ENCODE assay signal across 21 cellular contexts in genomic region chr2:154173164-154173563, GRCh38.
"Had no signal": no experiment of that assay in that cellular context is flagged by ENCODE, and none has a peak within 500 bp of the region (broad histone marks: within the 10 kb centered on the region; RNA-seq: fewer than 3 reads in every experiment).

No MANE protein-coding gene starts in this region.

- H3K27ac ChIP-seq: RWPE1 had no signal

- DNase-seq: KBM-7, MV-4-11, NCI-H1048, NCI-H1105, NCI-H1417, NCI-H1436 treated with DMSO at 0.1 percent for 48 hours, NCI-H1694, NCI-H187 treated with DMSO at 0.1 percent for 48 hours, NCI-H2029 treated with DMSO at 0.1 percent for 48 hours, NCI-H2107, NCI-H2171, NCI-H226, NCI-H446, NCI-H510A, NCI-H524 treated with DMSO at 0.1 percent for 48 hours, NCI-H69, NCI-H774, SHP77, SK-N-SH, SW 1271 had no signal

- H3K9me3 ChIP-seq: SK-N-SH had no signal
